In the genomic region with DNA sequence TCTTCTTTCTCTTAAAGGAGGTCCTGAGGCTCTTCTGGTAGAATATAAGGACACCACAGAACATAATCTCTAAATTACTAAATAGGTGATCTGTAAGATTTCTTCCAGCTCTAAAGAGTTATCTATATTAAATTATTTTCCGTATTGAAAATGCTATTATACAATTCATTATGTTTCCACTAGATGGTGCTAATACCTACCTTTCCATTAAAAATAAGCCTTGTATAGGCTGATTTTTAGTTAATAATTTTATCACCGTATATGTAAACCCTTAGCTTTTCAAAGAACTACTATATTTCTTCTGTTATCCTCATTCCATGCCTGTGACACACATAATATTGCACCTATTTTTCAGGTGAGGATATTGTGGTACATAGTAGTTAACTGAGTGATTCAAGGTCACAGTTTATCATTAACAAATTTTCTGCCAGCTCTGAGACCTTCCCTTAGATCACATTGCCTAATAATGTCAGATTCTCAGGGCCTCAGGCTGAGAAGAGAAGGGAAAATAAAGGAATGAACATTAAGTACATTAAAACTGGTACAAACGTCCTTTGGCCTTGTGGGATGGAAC, we compare ENCODE assay signal across 9 cellular contexts.
DNase-seq lines count a peak whose midpoint lies in the region; ATAC-seq and TF ChIP-seq lines count a peak whose summit lies in the region.
"Had no signal": no experiment of that assay in that cellular context is flagged by ENCODE, and none has a peak within 500 bp of the region (broad histone marks: within the 10 kb centered on the region; RNA-seq: fewer than 3 reads in every experiment).

No MANE protein-coding gene starts in this region.

- H3K36me3 ChIP-seq in A673 (ENCODE audit: insufficient read depth, low read length, poor library complexity, severe bottlenecking) = no peaks in the 10 kb centered on the region
- H3K36me3 ChIP-seq in RWPE2 (ENCODE audit: low read depth) = no peaks in the 10 kb centered on the region

- ATAC-seq in RWPE2 (ENCODE audit: low read depth) (no peak), GM21723 (IDR thresholded peaks at IDR 0.05; ENCODE audit: unreplicated experiment) (no peak)

- no peaks in the 10 kb centered on the region for H3K36me3 Mint-ChIP-seq in glutamatergic neuron (ENCODE audit: unreplicated experiment)

- H3K4me3 ChIP-seq in A673 (ENCODE audit: low read depth, low read length, poor library complexity, severe bottlenecking) (no peak overlapping the region), RWPE2 (ENCODE audit: severe bottlenecking) (no peak overlapping the region)

- H3K4me1 Mint-ChIP-seq in glutamatergic neuron (ENCODE audit: low read depth, unreplicated experiment) = no peaks in the 10 kb centered on the region

- no peaks in the 10 kb centered on the region for H3K4me1 ChIP-seq in A673 (ENCODE audit: insufficient read depth, low read length, poor library complexity, severe bottlenecking)
- H3K4me1 ChIP-seq in RWPE2 (ENCODE audit: insufficient read depth, poor library complexity, severe bottlenecking) = no peaks in the 10 kb centered on the region

- H3K9me3 ChIP-seq in A673 (ENCODE audit: low read depth, low read length, poor library complexity, severe bottlenecking) (no peaks in the 10 kb centered on the region), RWPE2 (ENCODE audit: severe bottlenecking) (no peaks in the 10 kb centered on the region)

- CTCF ChIA-PET in A673 (lab: Charles Lee) = interaction anchor here (0.7 kb wide), 1 partner anchor 192 kb away, joined by 3 read pairs; no protein-coding TSS in a partner anchor

- H3K27me3 ChIP-seq in A673 (replicated peaks; ENCODE audit: insufficient read depth, low read depth, low read length, poor library complexity) (no peaks in the 10 kb centered on the region), RWPE2 (ENCODE audit: insufficient read depth, poor library complexity, severe bottlenecking) (no peaks in the 10 kb centered on the region)

- H3K27ac ChIP-seq in A673 (ENCODE audit: low read depth, low read length, poor library complexity, severe bottlenecking) = no peak overlapping the region
- H3K27ac ChIP-seq in RWPE2 (ENCODE audit: poor library complexity, severe bottlenecking) = no peak overlapping the region

- no TSS peak for BruUV-seq in A673 (replicated peaks; lab: Mats Ljungman, UMichigan)

- no peaks in the 10 kb centered on the region for H3K9me3 Mint-ChIP-seq in glutamatergic neuron (ENCODE audit: unreplicated experiment)

- POLR2A ChIA-PET in A673 (lab: Charles Lee; ENCODE audit: low non-redundant PET) = no interaction called here

- DNase-seq in A673 (ENCODE audit: low spot score) (peak; percentile 12), RWPE2 (ENCODE audit: low spot score) (no peak), glutamatergic neuron (no peak), SK-N-DZ (ENCODE audit: low spot score) (no peak), AG08396 (ENCODE audit: low spot score) (no peak)
- no peak for DNase-seq in activated T-cell treated with anti-CD3 and anti-CD28 coated beads, Interleukin-2, amount 50 U/mL, for 48 hours
- DNase-seq: activated CD4-positive, CD25-positive, alpha-beta regulatory T cell had no signal

- TF ChIP-seq CTCF in A673 (conservative IDR thresholded peaks at IDR 0.05; ENCODE audit: low read depth, low read length) (peak; percentile 57), GM12873 (IDR thresholded peaks at IDR 0.05; ENCODE audit: insufficient read depth, low read depth, low read length, missing control alignments) (peak; percentile 27), RWPE2 (IDR thresholded peaks at IDR 0.05; ENCODE audit: poor library complexity, severe bottlenecking) (peak; percentile 46), glutamatergic neuron (IDR thresholded peaks at IDR 0.05; ENCODE audit: partially characterized antibody, unreplicated experiment) (peak; percentile 58)

- no peaks in the 10 kb centered on the region for H3K27me3 Mint-ChIP-seq in glutamatergic neuron (ENCODE audit: unreplicated experiment)

- H3K27ac Mint-ChIP-seq in glutamatergic neuron (ENCODE audit: unreplicated experiment) = no peak overlapping the region

- no peak overlapping the region for H3K4me3 Mint-ChIP-seq in glutamatergic neuron (ENCODE audit: unreplicated experiment)

- intact Hi-C loops in A673 (cut with micrococcal nuclease; ENCODE audit: unreplicated experiment) = loop anchor here (1.0 to 5.0 kb wide), 2 partner anchors 193 to 410 kb away; no protein-coding TSS in a partner anchor
